In the genomic region with DNA sequence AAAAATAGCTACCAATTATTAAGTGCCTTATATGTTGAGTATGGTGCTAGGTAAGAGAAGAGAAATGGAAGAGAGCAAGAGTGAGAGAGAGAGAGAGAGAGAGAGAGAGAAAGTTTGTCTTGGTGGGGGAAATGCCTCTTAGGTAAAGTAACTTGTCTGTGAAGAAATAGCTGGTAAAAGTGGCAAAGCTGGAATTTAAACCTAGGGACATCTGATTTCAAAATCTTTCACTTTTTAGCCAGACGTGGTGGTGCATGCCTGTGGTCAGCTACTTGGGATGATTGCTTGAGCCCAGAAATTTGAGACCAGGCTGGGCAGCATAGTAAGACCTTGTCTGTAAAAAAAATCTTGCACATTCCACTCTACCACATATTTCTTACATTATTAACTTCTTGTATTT, we compare ENCODE assay signal across 18 cellular contexts. TPM values are rescaled to one million over a fixed set of nuclear protein-coding genes. Genes with fewer than 3 reads are reported as not detected.
DNase-seq lines count a peak whose midpoint lies in the region; ATAC-seq lines count a peak whose summit lies in the region.
"Had no signal": no experiment of that assay in that cellular context is flagged by ENCODE, and none has a peak within 500 bp of the region (broad histone marks: within the 10 kb centered on the region; RNA-seq: fewer than 3 reads in every experiment).

No MANE protein-coding gene starts in this region.

- H3K9me3 Mint-ChIP-seq in activated naive CD8-positive, alpha-beta T cell treated with anti-CD3 and anti-CD28 coated beads for 36 hours = no peaks in the 10 kb centered on the region
- H3K9me3 Mint-ChIP-seq: activated T-cell treated with anti-CD3 and anti-CD28 coated beads, Interleukin-2, amount 50 U/mL, for 72 hours had no signal

- no peak overlapping the region for H2BK12ac ChIP-seq in trophoblast cell (ENCODE audit: low read length)

- peaks cover 2% of the 10 kb centered on the region for H3K36me3 Mint-ChIP-seq in activated naive CD8-positive, alpha-beta T cell treated with anti-CD3 and anti-CD28 coated beads for 36 hours

- no peak for ATAC-seq in HG03139 (IDR thresholded peaks at IDR 0.05; ENCODE audit: unreplicated experiment)
- ATAC-seq: activated T-cell treated with anti-CD3 and anti-CD28 coated beads, Interleukin-2, amount 50 U/mL, for 72 hours; gastroesophageal sphincter; stimulated activated naive CD8-positive, alpha-beta T cell treated with anti-CD3 and anti-CD28 coated beads, Interleukin-15, Interleukin-2, amounts not matched to agents 100 U/mL and 50 U/mL, for 24 hours had no signal

- H3K4me1 Mint-ChIP-seq in activated naive CD8-positive, alpha-beta T cell treated with anti-CD3 and anti-CD28 coated beads for 36 hours = no peaks in the 10 kb centered on the region

- H3K27ac ChIP-seq in SJCRH30 (no peak overlapping the region; the same call in 1 of the 2 replicates), trophoblast cell (ENCODE audit: low read depth, low read length) (peak overlapping the region; percentile 69)
- H3K27ac ChIP-seq: gastroesophageal sphincter, SK-N-MC had no signal

- H3K79me2 ChIP-seq in trophoblast cell (ENCODE audit: control insufficient read depth, insufficient read depth, low read length, poor library complexity) = no peaks in the 10 kb centered on the region

- peaks cover 5% of the 10 kb centered on the region for H3K79me1 ChIP-seq in trophoblast cell (ENCODE audit: low read length)

- H3K14ac ChIP-seq in trophoblast cell (ENCODE audit: low read length) = no peak overlapping the region

- H4K91ac ChIP-seq in trophoblast cell (ENCODE audit: low read depth, low read length) = no peak overlapping the region

- no peak overlapping the region for H2BK5ac ChIP-seq in trophoblast cell (ENCODE audit: low read depth, low read length, poor library complexity)

- H2BK120ac ChIP-seq in trophoblast cell (ENCODE audit: insufficient read depth, low read length, poor library complexity) = no peak overlapping the region

- H3K27ac Mint-ChIP-seq in activated naive CD8-positive, alpha-beta T cell treated with anti-CD3 and anti-CD28 coated beads for 36 hours = no peak overlapping the region
- H3K27ac Mint-ChIP-seq: activated T-cell treated with anti-CD3 and anti-CD28 coated beads, Interleukin-2, amount 50 U/mL, for 72 hours had no signal

- no peaks in the 10 kb centered on the region for H3K27me3 ChIP-seq in SJCRH30
- H3K27me3 ChIP-seq in trophoblast cell (ENCODE audit: insufficient read depth, low read length) = no peaks in the 10 kb centered on the region
- H3K27me3 ChIP-seq: gastroesophageal sphincter had no signal

- H3K18ac ChIP-seq in trophoblast cell (ENCODE audit: low read length) = no peak overlapping the region

- H2AK5ac ChIP-seq in trophoblast cell (ENCODE audit: low read length) = no peak overlapping the region

- H4K8ac ChIP-seq in trophoblast cell (ENCODE audit: low read depth, low read length) = no peak overlapping the region

- no peaks in the 10 kb centered on the region for H3K27me3 Mint-ChIP-seq in activated naive CD8-positive, alpha-beta T cell treated with anti-CD3 and anti-CD28 coated beads for 36 hours

- no peak overlapping the region for H4K12ac ChIP-seq in trophoblast cell (ENCODE audit: low read depth, low read length)

- H3K4me1 ChIP-seq in SJCRH30 (peaks cover 35% of the 10 kb centered on the region), trophoblast cell (ENCODE audit: control insufficient read depth in 1 of 2, insufficient read depth in 2 of 2, low read length in 2 of 2) (peaks cover 0 to 4% of the 10 kb centered on the region in 2 experiments)
- H3K4me1 ChIP-seq: gastroesophageal sphincter had no signal

- H3K36me3 ChIP-seq in SJCRH30 (no peaks in the 10 kb centered on the region), trophoblast cell (ENCODE audit: control insufficient read depth in 1 of 2, insufficient read depth in 2 of 2, low read length in 2 of 2) (no peaks in the 10 kb centered on the region)
- H3K36me3 ChIP-seq: gastroesophageal sphincter had no signal

- H3K4ac ChIP-seq in trophoblast cell (ENCODE audit: low read depth, low read length) = no peak overlapping the region

- H3K4me2 ChIP-seq in trophoblast cell (ENCODE audit: low read length) = no peak overlapping the region

- no peak overlapping the region for H3K4me3 Mint-ChIP-seq in activated naive CD8-positive, alpha-beta T cell treated with anti-CD3 and anti-CD28 coated beads for 36 hours
- H3K4me3 Mint-ChIP-seq: activated T-cell treated with anti-CD3 and anti-CD28 coated beads, Interleukin-2, amount 50 U/mL, for 72 hours had no signal

- DNase-seq in GM03348 (ENCODE audit: low spot score) = peak; percentile 80
- peak; percentile 66 to 68 for DNase-seq in SJCRH30
- DNase-seq in fibroblast of gingiva (ENCODE audit: low read depth) = peak; percentile 98
- peak; percentile 82 to 93 for DNase-seq in trophoblast cell
- DNase-seq in NCI-H1694 (lab: John Stamatoyannopoulos, UW) = no peak
- DNase-seq in NCI-H187 (lab: John Stamatoyannopoulos, UW) = no peak
- no peak for DNase-seq in activated naive CD8-positive, alpha-beta T cell treated with anti-CD3 and anti-CD28 coated beads for 36 hours
- DNase-seq: activated CD4-positive, CD25-positive, alpha-beta regulatory T cell treated with anti-CD3 and anti-CD28 coated beads, Interleukin-2, amount 50 U/mL, for 72 hours; activated T-cell treated with anti-CD3 and anti-CD28 coated beads, Interleukin-2, amount 50 U/mL, for 72 hours; cerebellar nuclear complex; COR-L47; NCI-H1048; NCI-H69; stimulated activated CD4-positive, alpha-beta T cell treated with anti-CD3 and anti-CD28 coated beads, Interleukin-1b, Interleukin-23, amount 100 ng/mL, for 48 hours; stimulated activated naive CD8-positive, alpha-beta T cell treated with anti-CD3 and anti-CD28 coated beads, Interleukin-15, Interleukin-2, amounts not matched to agents 100 U/mL and 50 U/mL, for 24 hours had no signal

- H3K9ac ChIP-seq in trophoblast cell (ENCODE audit: low read length) = no peak overlapping the region

- no CpG with 5 or more reads among the region's 1 CpG for WGBS in trophoblast cell (ENCODE audit: extremely low coverage, insufficient coverage, insufficient read length)

- no peak overlapping the region for H3K4me3 ChIP-seq in SJCRH30
- no peak overlapping the region for H3K4me3 ChIP-seq in trophoblast cell (ENCODE audit: low read depth, low read length)
- H3K4me3 ChIP-seq: gastroesophageal sphincter, SK-N-MC had no signal

- no peak overlapping the region for H3K23ac ChIP-seq in trophoblast cell (ENCODE audit: low read length)

- H3K9me3 ChIP-seq in SJCRH30 (replicated peaks) (no peaks in the 10 kb centered on the region), trophoblast cell (ENCODE audit: insufficient read depth, low read depth, low read length) (no peaks in the 10 kb centered on the region)
- H3K9me3 ChIP-seq: gastroesophageal sphincter had no signal

- H2AFZ ChIP-seq in trophoblast cell (ENCODE audit: insufficient read depth, low read length, poor library complexity) = no peak overlapping the region

RNA-seq across cellular contexts. Expression of a gene that starts 23.0 kb away (rescaled TPM):
- total RNA-seq in SJCRH30 (2014; rRNA removed; shearing (Covaris generic)) = 20.1 and 21.6 TPM in 2 replicates
- polyA plus RNA-seq in trophoblast cell (2013) = 28.9 and 29.8 TPM in 2 replicates
- 10 to 100 TPM; 31.6 to 34.7 TPM for total RNA-seq in activated naive CD8-positive, alpha-beta T cell treated with anti-CD3 and anti-CD28 coated beads for 36 hours

Comparison
In these comparisons a context has a peak if more than half of its experiments do, and no peak if none do; other contexts are left out.
1. DNase-seq: peak in GM03348 (single experiment), SJCRH30 (2 of 2), fibroblast of gingiva (single experiment) and trophoblast cell (2 of 2); none in NCI-H1694 (single experiment), NCI-H187 (0 of 2) and activated naive CD8-positive, alpha-beta T cell treated with anti-CD3 and anti-CD28 coated beads for 36 hours (single experiment).